10 cellular contexts compared by ENCODE assay signal in the genomic region with DNA sequence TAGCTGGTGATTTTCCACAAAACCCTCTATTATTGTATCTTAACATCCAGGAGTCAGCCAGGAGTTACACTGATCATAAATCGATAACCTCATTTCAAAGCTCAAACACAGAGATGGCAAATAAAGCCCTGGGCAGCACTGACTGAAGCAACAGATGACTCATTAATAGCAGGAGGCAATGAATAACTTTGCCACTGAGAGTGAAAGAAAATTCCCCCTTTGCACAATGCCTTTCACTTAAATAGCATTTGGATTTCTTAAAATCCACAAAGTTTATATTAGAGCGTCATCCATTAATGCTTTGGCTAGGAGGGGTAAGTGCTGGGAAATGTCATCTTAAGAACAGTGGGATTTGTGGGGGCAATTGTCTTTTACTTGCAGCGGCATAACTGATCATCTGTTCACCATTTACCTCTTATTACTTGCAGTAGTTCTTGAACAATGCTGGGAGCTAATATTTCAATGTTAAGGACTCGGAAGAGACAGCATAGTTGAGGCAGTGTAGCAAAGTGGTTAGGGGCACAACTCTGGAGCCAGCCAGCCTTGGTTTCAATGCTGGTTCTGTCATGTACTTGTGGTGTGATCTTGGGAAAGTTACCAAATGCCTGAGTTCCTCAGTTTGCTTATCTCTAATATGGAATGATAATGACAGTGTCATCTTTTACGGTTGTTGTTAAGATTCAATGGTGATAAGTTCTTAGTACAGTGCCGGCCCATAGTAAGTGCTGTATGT.
DNase-seq lines count a peak whose midpoint lies in the region; ATAC-seq and TF ChIP-seq lines count a peak whose summit lies in the region.
"Had no signal": no experiment of that assay in that cellular context is flagged by ENCODE, and none has a peak within 500 bp of the region (broad histone marks: within the 10 kb centered on the region; RNA-seq: fewer than 3 reads in every experiment).

No MANE protein-coding gene starts in this region.

- H3K27ac ChIP-seq in caudate nucleus (ENCODE audit: low read depth, low read length), result no peak overlapping the region

- ATAC-seq in GM21786 (IDR thresholded peaks at IDR 0.05; ENCODE audit: unreplicated experiment), result peak; percentile 76

- intact Hi-C loops in CD14-positive monocyte (cut with micrococcal nuclease), result no loop called here

- H3K27ac Mint-ChIP-seq in CD14-positive monocyte, result no peak overlapping the region

- no peaks in the 10 kb centered on the region for H3K36me3 ChIP-seq in kidney epithelial cell (ENCODE audit: control insufficient read depth, insufficient read depth, low read length)

- DNase-seq in ACHN (peak; percentile 70), SK-MEL-5 (ENCODE audit: low read depth, low spot score) (peak; percentile 10), kidney epithelial cell (ENCODE audit: low read depth) (peak; percentile 73), GM10266 (ENCODE audit: extremely low spot score) (no peak), DMS79 treated with DMSO at 0.1 percent for 48 hours (lab: John Stamatoyannopoulos, UW) (no peak), CD14-positive monocyte (ENCODE audit: low spot score) (no peak), caudate nucleus (lab: John Stamatoyannopoulos, UW) (no peak)
- DNase-seq: DND-41, naive B cell had no signal

- H3K27me3 Mint-ChIP-seq in CD14-positive monocyte (ENCODE audit: low read depth in 3 of 3), result peaks cover 0 to 4% (median 3%) of the 10 kb centered on the region in 3 donors
- H3K27me3 Mint-ChIP-seq: naive B cell had no signal

- no peaks in the 10 kb centered on the region for H3K9me3 Mint-ChIP-seq in CD14-positive monocyte
- H3K9me3 Mint-ChIP-seq: naive B cell had no signal

- in situ Hi-C loops in ACHN (cut with HindIII; ENCODE audit: low pct_ligation_motif_present, low pct_unique_long_range_greater_than_20kb, low sequenced_read_pairs) (no loop called here), SK-MEL-5 (cut with HindIII; ENCODE audit: low pct_unique_long_range_greater_than_20kb, low sequenced_read_pairs) (no loop called here)

- H3K36me3 Mint-ChIP-seq in CD14-positive monocyte, result no peaks in the 10 kb centered on the region
- H3K36me3 Mint-ChIP-seq: naive B cell had no signal

- H3K4me1 Mint-ChIP-seq in CD14-positive monocyte, result no peaks in the 10 kb centered on the region

- no peak overlapping the region for H3K4me3 ChIP-seq in kidney epithelial cell (ENCODE audit: low read depth, low read length)

- no peaks in the 10 kb centered on the region for H3K27me3 ChIP-seq in kidney epithelial cell (ENCODE audit: control insufficient read depth, insufficient read depth, low read length)

- H3K4me3 Mint-ChIP-seq in CD14-positive monocyte, result no peak overlapping the region
- H3K4me3 Mint-ChIP-seq: naive B cell had no signal

- no peak for TF ChIP-seq CTCF in kidney epithelial cell (IDR thresholded peaks at IDR 0.05; ENCODE audit: insufficient read depth, low read length, poor library complexity, severe bottlenecking)
- TF ChIP-seq CTCF in GM10266 (IDR thresholded peaks at IDR 0.05; ENCODE audit: control insufficient read depth, insufficient read depth, low read depth, missing control alignments), result no peak
- TF ChIP-seq CTCF in CD14-positive monocyte (IDR thresholded peaks at IDR 0.05), result no peak

Comparison
In these comparisons a context has a peak if more than half of its experiments do, and no peak if none do; other contexts are left out.
1. DNase-seq: peak in ACHN (single experiment), SK-MEL-5 (single experiment) and kidney epithelial cell (single experiment); none in GM10266 (single experiment), DMS79 treated with DMSO at 0.1 percent for 48 hours (single experiment), CD14-positive monocyte (single experiment) and caudate nucleus (0 of 61).